In genomic region chr7:1024331-1024761, GRCh38 we compare ENCODE assay signal across 11 cellular contexts. TPM values are rescaled to one million over a fixed set of nuclear protein-coding genes. Genes with fewer than 3 reads are reported as not detected.
DNase-seq lines count a peak whose midpoint lies in the region; ATAC-seq and TF ChIP-seq lines count a peak whose summit lies in the region.
"Had no signal": no experiment of that assay in that cellular context is flagged by ENCODE, and none has a peak within 500 bp of the region (broad histone marks: within the 10 kb centered on the region; RNA-seq: fewer than 3 reads in every experiment).

No MANE protein-coding gene starts in this region.

- H4K20me1 ChIP-seq in KMS-11 (ENCODE audit: insufficient read depth) = no peaks in the 10 kb centered on the region

- peak in 2 of 10 donors; percentile 26 to 71 for DNase-seq in naive thymus-derived CD8-positive, alpha-beta T cell
- no peak for DNase-seq in DMS53 treated with DMSO at 0.1 percent for 48 hours (lab: John Stamatoyannopoulos, UW; ENCODE audit: unreplicated experiment)
- no peak for DNase-seq in middle frontal gyrus (ENCODE audit: extremely low spot score, low spot score)
- DNase-seq in DMS153 treated with DMSO at 0.1 percent for 48 hours (lab: John Stamatoyannopoulos, UW; ENCODE audit: unreplicated experiment) = no peak
- no peak for DNase-seq in mesenteric fat pad (ENCODE audit: low spot score)
- DNase-seq: activated CD4-positive, alpha-beta T cell treated with anti-CD3 and anti-CD28 coated beads, Interleukin-2, amount 10 ng/mL, durations not matched to agents 7 days and 5 days had no signal

- TF ChIP-seq CTCF in HEK293 (tag by site-specific recombination; IDR thresholded peaks at IDR 0.05) (no peak), KMS-11 (conservative IDR thresholded peaks at IDR 0.05; ENCODE audit: low read depth, low read length) (no peak)

- peaks cover 10 to 48% (median 31%) of the 10 kb centered on the region in 4 donors for H3K4me1 Mint-ChIP-seq in naive thymus-derived CD8-positive, alpha-beta T cell

- no peak overlapping the region for H3K4me3 ChIP-seq in HEK293 (ENCODE audit: low read depth, low read length)
- H3K4me3 ChIP-seq in KMS-11 (IDR thresholded peaks at IDR 0.05; ENCODE audit: insufficient read depth, low read depth, low read length) = no peak overlapping the region

- peaks cover 5 to 25% (median 16%) of the 10 kb centered on the region in 3 donors for H3K36me3 Mint-ChIP-seq in naive thymus-derived CD8-positive, alpha-beta T cell

- no peak overlapping the region for H2AFZ ChIP-seq in KMS-11 (ENCODE audit: low read depth)
- H2AFZ ChIP-seq: parathyroid adenoma had no signal

- H3K9me3 ChIP-seq in HEK293 (ENCODE audit: control insufficient read depth, insufficient read depth, low read depth, low read length) = no peaks in the 10 kb centered on the region

- H3K9ac ChIP-seq in KMS-11 = peak overlapping the region; percentile 13; the same call in 1 of the 2 replicates
- H3K9ac ChIP-seq: parathyroid adenoma had no signal

- POLR2A ChIA-PET in HEK293 (lab: Yijun Ruan, JAX) = no interaction called here
- POLR2A ChIA-PET in naive thymus-derived CD8-positive, alpha-beta T cell (lab: Charles Lee) = interaction anchor here (1.2 kb wide), 1 partner anchor 10 kb away, joined by 3 read pairs; no protein-coding TSS in a partner anchor

- H3K79me2 ChIP-seq in KMS-11 (ENCODE audit: insufficient read depth, low read depth) = no peaks in the 10 kb centered on the region

- H3K27ac ChIP-seq in HEK293 (ENCODE audit: extremely low read depth, low read depth, low read length) (no peak overlapping the region), KMS-11 (peak overlapping the region; percentile 63)
- H3K27ac ChIP-seq: parathyroid adenoma had no signal

- peak; percentile 61 for ATAC-seq in GM18907 (IDR thresholded peaks at IDR 0.05; ENCODE audit: unreplicated experiment)
- ATAC-seq in naive thymus-derived CD8-positive, alpha-beta T cell = peak in 1 of 2 donors; percentile 4

- peak overlapping the region in 2 of 10 donors; percentile 38 to 61 for H3K4me3 Mint-ChIP-seq in naive thymus-derived CD8-positive, alpha-beta T cell
- H3K4me3 Mint-ChIP-seq: activated CD4-positive, alpha-beta T cell treated with anti-CD3 and anti-CD28 coated beads, Interleukin-2, amount 10 ng/mL, durations not matched to agents 7 days and 5 days had no signal

- CTCF ChIA-PET in HEK293 (lab: Yijun Ruan, JAX) = interaction anchor here (0.7 to 1.2 kb wide), 4 partner anchors 31 to 450 kb away, joined by 3 to 5 read pairs (median 4); no protein-coding TSS in a partner anchor

- peak overlapping the region in 6 of 10 donors; percentile 41 to 76 (median 55) for H3K27ac Mint-ChIP-seq in naive thymus-derived CD8-positive, alpha-beta T cell

- peaks cover 10% of the 10 kb centered on the region; the same call in 1 of the 2 replicates for H3K4me1 ChIP-seq in HEK293 (ENCODE audit: control insufficient read depth, insufficient read depth, low read length)
- H3K4me1 ChIP-seq in KMS-11 (ENCODE audit: low read depth, poor library complexity, severe bottlenecking) = peaks cover 33% of the 10 kb centered on the region

- H3K4me2 ChIP-seq in KMS-11 = peak overlapping the region; percentile 95

- H3K36me3 ChIP-seq in HEK293 (ENCODE audit: control insufficient read depth in 2 of 2, insufficient read depth in 1 of 2, low read length in 2 of 2) (peaks cover 0 to 18% of the 10 kb centered on the region in 2 experiments; a peak in 1 of 3 replicates), KMS-11 (ENCODE audit: insufficient read depth) (no peaks in the 10 kb centered on the region)

- peaks cover 0 to 25% (median 0%) of the 10 kb centered on the region in 9 donors for H3K9me3 Mint-ChIP-seq in naive thymus-derived CD8-positive, alpha-beta T cell

- H3K27me3 ChIP-seq in KMS-11 (ENCODE audit: insufficient read depth, low read depth) = no peaks in the 10 kb centered on the region

- no peaks in the 10 kb centered on the region for H3K27me3 Mint-ChIP-seq in naive thymus-derived CD8-positive, alpha-beta T cell
- H3K27me3 Mint-ChIP-seq: activated CD4-positive, alpha-beta T cell treated with anti-CD3 and anti-CD28 coated beads, Interleukin-2, amount 10 ng/mL, durations not matched to agents 7 days and 5 days had no signal

TF ChIP-seq in HEK293, 187 proteins besides CTCF, POLR2A, EP300 and RAD21:
- TF ChIP-seq ZNF140 (tag by site-specific recombination; IDR thresholded peaks at IDR 0.05) = no peak
- TF ChIP-seq, protein P1, sequence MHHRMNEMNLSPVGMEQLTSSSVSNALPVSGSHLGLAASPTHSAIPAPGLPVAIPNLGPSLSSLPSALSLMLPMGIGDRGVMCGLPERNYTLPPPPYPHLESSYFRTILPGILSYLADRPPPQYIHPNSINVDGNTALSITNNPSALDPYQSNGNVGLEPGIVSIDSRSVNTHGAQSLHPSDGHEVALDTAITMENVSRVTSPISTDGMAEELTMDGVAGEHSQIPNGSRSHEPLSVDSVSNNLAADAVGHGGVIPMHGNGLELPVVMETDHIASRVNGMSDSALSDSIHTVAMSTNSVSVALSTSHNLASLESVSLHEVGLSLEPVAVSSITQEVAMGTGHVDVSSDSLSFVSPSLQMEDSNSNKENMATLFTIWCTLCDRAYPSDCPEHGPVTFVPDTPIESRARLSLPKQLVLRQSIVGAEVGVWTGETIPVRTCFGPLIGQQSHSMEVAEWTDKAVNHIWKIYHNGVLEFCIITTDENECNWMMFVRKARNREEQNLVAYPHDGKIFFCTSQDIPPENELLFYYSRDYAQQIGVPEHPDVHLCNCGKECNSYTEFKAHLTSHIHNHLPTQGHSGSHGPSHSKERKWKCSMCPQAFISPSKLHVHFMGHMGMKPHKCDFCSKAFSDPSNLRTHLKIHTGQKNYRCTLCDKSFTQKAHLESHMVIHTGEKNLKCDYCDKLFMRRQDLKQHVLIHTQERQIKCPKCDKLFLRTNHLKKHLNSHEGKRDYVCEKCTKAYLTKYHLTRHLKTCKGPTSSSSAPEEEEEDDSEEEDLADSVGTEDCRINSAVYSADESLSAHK (tag by site-specific recombination; IDR thresholded peaks at IDR 0.05) = no peak
- no peak for TF ChIP-seq SETDB1 (IDR thresholded peaks at IDR 0.05; ENCODE audit: insufficient read length, low read length)
- TF ChIP-seq ZFHX2 (tag by site-specific recombination; conservative IDR thresholded peaks at IDR 0.05) = peak; percentile 70
- no peak for TF ChIP-seq ZNF132 (tag by site-specific recombination; IDR thresholded peaks at IDR 0.05; ENCODE audit: borderline replicate concordance)
- TF ChIP-seq ZNF707 (tag by site-specific recombination; IDR thresholded peaks at IDR 0.05) = no peak
- TF ChIP-seq ZNF248 (tag by site-specific recombination; IDR thresholded peaks at IDR 0.05) = no peak
- TF ChIP-seq ZNF692 (tag by site-specific recombination; IDR thresholded peaks at IDR 0.05) = 0 out of 2 replicates have a peak, but pooled peaks have one; percentile 22
- TF ChIP-seq ZNF544 (tag by site-specific recombination; IDR thresholded peaks at IDR 0.05) = no peak
- TF ChIP-seq HOXA7 (CRISPR knock-in tag; IDR thresholded peaks at IDR 0.05; ENCODE audit: borderline replicate concordance) = no peak
- TF ChIP-seq GLIS1 (tag by site-specific recombination; IDR thresholded peaks at IDR 0.05) = peak; percentile 44; the same call in 1 of the 2 replicates
- TF ChIP-seq, protein P2, sequence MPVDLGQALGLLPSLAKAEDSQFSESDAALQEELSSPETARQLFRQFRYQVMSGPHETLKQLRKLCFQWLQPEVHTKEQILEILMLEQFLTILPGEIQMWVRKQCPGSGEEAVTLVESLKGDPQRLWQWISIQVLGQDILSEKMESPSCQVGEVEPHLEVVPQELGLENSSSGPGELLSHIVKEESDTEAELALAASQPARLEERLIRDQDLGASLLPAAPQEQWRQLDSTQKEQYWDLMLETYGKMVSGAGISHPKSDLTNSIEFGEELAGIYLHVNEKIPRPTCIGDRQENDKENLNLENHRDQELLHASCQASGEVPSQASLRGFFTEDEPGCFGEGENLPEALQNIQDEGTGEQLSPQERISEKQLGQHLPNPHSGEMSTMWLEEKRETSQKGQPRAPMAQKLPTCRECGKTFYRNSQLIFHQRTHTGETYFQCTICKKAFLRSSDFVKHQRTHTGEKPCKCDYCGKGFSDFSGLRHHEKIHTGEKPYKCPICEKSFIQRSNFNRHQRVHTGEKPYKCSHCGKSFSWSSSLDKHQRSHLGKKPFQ (tag by site-specific recombination; IDR thresholded peaks at IDR 0.05) = no peak
- TF ChIP-seq ZNF311 (tag by site-specific recombination; IDR thresholded peaks at IDR 0.05; ENCODE audit: borderline replicate concordance) = no peak
- no peak for TF ChIP-seq TCF7L2 (IDR thresholded peaks at IDR 0.05; ENCODE audit: borderline replicate concordance, low read depth, low read length)
- TF ChIP-seq ZNF19 (tag by site-specific recombination; IDR thresholded peaks at IDR 0.05; ENCODE audit: low read depth) = no peak
- no peak for TF ChIP-seq ZNF16 (tag by site-specific recombination; IDR thresholded peaks at IDR 0.05; ENCODE audit: low read depth)
- TF ChIP-seq EGR2 (tag by site-specific recombination; IDR thresholded peaks at IDR 0.05; ENCODE audit: low read depth) = 0 out of 2 replicates have a peak, but pooled peaks have one; percentile 35
- TF ChIP-seq ZIC2 (tag by site-specific recombination; IDR thresholded peaks at IDR 0.05) = 0 out of 2 replicates have a peak, but pooled peaks have one; percentile 12
- no peak for TF ChIP-seq PRDM1 (tag by site-specific recombination; IDR thresholded peaks at IDR 0.05)

RNA-seq across cellular contexts. Expression of gene GPR146, which starts 20.0 kb away (rescaled TPM):
- total RNA-seq in naive thymus-derived CD8-positive, alpha-beta T cell = 1 to 10 TPM; 7.0 to 9.5 TPM
- polyA plus RNA-seq in naive thymus-derived CD8-positive, alpha-beta T cell = 1 to 10 TPM; 1.4 to 3.8 (median 2.5) TPM
- 54.1 TPM for total RNA-seq in mesenteric fat pad

RNA-seq across cellular contexts. Expression of gene CYP2W1, which starts 41.4 kb away (rescaled TPM):
- total RNA-seq in naive thymus-derived CD8-positive, alpha-beta T cell = not detected
- polyA plus RNA-seq in naive thymus-derived CD8-positive, alpha-beta T cell = not detected
- total RNA-seq in mesenteric fat pad = not detected
- total RNA-seq: activated CD4-positive, alpha-beta T cell treated with anti-CD3 and anti-CD28 coated beads, Interleukin-2, amount 10 ng/mL, durations not matched to agents 7 days and 5 days; subcutaneous adipose tissue had no signal

RNA-seq across cellular contexts. Expression of gene COX19, which starts 49.0 kb away (rescaled TPM):
- total RNA-seq in naive thymus-derived CD8-positive, alpha-beta T cell = 10 to 100 TPM; 46.9 to 49.0 TPM
- 10 to 100 TPM; 19.3 to 21.5 (median 20.2) TPM for polyA plus RNA-seq in naive thymus-derived CD8-positive, alpha-beta T cell
- 6.3 TPM for total RNA-seq in mesenteric fat pad
